ENCODE assay signal across 8 cellular contexts in genomic region chr7:80883188-80884025, GRCh38. TPM values are rescaled to one million over a fixed set of nuclear protein-coding genes. Genes with fewer than 3 reads are reported as not detected.
A peak's percentile ranks its signal among the peaks of the same experiment; 100 is the strongest.
DNase-seq lines count a peak whose midpoint lies in the region; ATAC-seq and TF ChIP-seq lines count a peak whose summit lies in the region.

No MANE protein-coding gene starts in this region.

- no peaks in the 10 kb centered on the region for H3K27me3 Mint-ChIP-seq in osteocyte (ENCODE audit: unreplicated experiment)

- TF ChIP-seq CTCF in osteocyte (IDR thresholded peaks at IDR 0.05) (no peak), GM10248 (IDR thresholded peaks at IDR 0.05; ENCODE audit: control extremely low read depth, extremely low read depth, low read depth, missing control alignments) (no peak)

- ATAC-seq in HG03460 (IDR thresholded peaks at IDR 0.05; ENCODE audit: unreplicated experiment) (no peak), HG02763 (IDR thresholded peaks at IDR 0.05; ENCODE audit: unreplicated experiment) (no peak)

- DNase-seq in COLO829 (ENCODE audit: low spot score) (peak; percentile 92), OCI-M1 (lab: John Stamatoyannopoulos, UW) (peak; percentile 88), fibroblast of gingiva (ENCODE audit: low read depth) (peak; percentile 99), osteocyte (ENCODE audit: extremely low spot score, unreplicated experiment) (no peak), GM10248 (ENCODE audit: extremely low spot score) (no peak), activated gamma-delta T cell (lab: John Stamatoyannopoulos, UW) (no peak)

- POLR2A ChIA-PET in GM10248 (lab: Yijun Ruan, JAX), result no interaction called here

- H3K4me3 Mint-ChIP-seq in osteocyte (ENCODE audit: unreplicated experiment), result peak overlapping the region; percentile 3

- peaks cover 75% of the 10 kb centered on the region for H3K4me1 Mint-ChIP-seq in osteocyte (ENCODE audit: unreplicated experiment)

- H3K27ac Mint-ChIP-seq in osteocyte (ENCODE audit: unreplicated experiment), result peak overlapping the region; percentile 89

- CTCF ChIA-PET in GM10248 (lab: Yijun Ruan, JAX), result interaction anchor here (1.2 kb wide), 1 partner anchor 13 kb away, joined by 5 read pairs; no protein-coding TSS in a partner anchor

- H3K9me3 Mint-ChIP-seq in osteocyte (ENCODE audit: unreplicated experiment), result no peaks in the 10 kb centered on the region

- H3K36me3 Mint-ChIP-seq in osteocyte (ENCODE audit: unreplicated experiment), result peaks cover 3% of the 10 kb centered on the region

RNA-seq across cellular contexts. Expression of gene SEMA3C, which starts 35.4 kb away (rescaled TPM):
- 74.1 and 77.5 TPM in 2 replicates for total RNA-seq in osteocyte

Comparison
In these comparisons a context has a peak if more than half of its experiments do, and no peak if none do; other contexts are left out.
1. DNase-seq: peak in COLO829 (single experiment), OCI-M1 (single experiment) and fibroblast of gingiva (single experiment); none in osteocyte (single experiment), GM10248 (single experiment) and activated gamma-delta T cell (single experiment).